1 cellular context compared by ENCODE assay signal in the genomic region with DNA sequence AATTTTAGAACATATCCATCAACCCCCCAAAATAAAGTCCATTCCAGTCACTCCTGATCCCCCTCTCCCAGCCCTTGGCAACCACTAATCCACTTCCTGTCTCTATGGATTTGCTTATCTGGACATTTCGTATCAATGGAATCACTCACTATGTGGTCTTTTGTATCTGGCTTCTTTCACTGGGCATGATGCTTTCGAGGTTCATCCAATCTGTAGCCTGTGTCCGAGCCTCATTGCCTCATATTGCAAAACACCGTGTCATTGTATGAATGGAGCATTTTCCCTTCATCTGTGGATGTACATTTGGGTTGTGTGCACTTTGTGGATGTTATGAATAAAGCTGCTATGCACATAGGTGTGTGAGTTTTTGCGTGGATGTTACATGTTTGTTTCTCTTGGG.
TF ChIP-seq lines count a peak whose summit lies in the region.

No MANE protein-coding gene starts in this region.

TF ChIP-seq in H1, 55 proteins besides CTCF, POLR2A, EP300 and RAD21:
- TF ChIP-seq E2F6 (IDR thresholded peaks at IDR 0.05): no peak
- no peak for TF ChIP-seq JUND (IDR thresholded peaks at IDR 0.05; ENCODE audit: low read length)
- TF ChIP-seq KDM1A (IDR thresholded peaks at IDR 0.05; ENCODE audit: borderline replicate concordance, low read length): no peak
- no peak for TF ChIP-seq TEAD4 (IDR thresholded peaks at IDR 0.05; ENCODE audit: low read depth, low read length)
- TF ChIP-seq CHD2 (IDR thresholded peaks at IDR 0.05; ENCODE audit: low read length): no peak
- no peak for TF ChIP-seq HDAC6 (IDR thresholded peaks at IDR 0.05; ENCODE audit: low read depth, low read length)
- no peak for TF ChIP-seq SP4 (IDR thresholded peaks at IDR 0.05; ENCODE audit: low read length)
- TF ChIP-seq RFX5 (IDR thresholded peaks at IDR 0.05; ENCODE audit: borderline replicate concordance, low read depth, low read length): no peak
- no peak for TF ChIP-seq GTF2F1 (IDR thresholded peaks at IDR 0.05; ENCODE audit: borderline replicate concordance, low read depth, low read length)
- no peak for TF ChIP-seq JUN (IDR thresholded peaks at IDR 0.05; ENCODE audit: low read depth, low read length)
- TF ChIP-seq HDAC2 (IDR thresholded peaks at IDR 0.05; ENCODE audit: borderline replicate concordance in 1 of 2, low read depth in 2 of 2, low read length in 2 of 2): no peak
- no peak for TF ChIP-seq EZH2 (IDR thresholded peaks at IDR 0.05; ENCODE audit: low read depth, low read length, severe bottlenecking)
TF ChIP-seq in H1: peak in this region for 0.
